8 cellular contexts compared by ENCODE assay signal in genomic region chr13:36130542-36131214, GRCh38. TPM values are rescaled to one million over a fixed set of nuclear protein-coding genes. Genes with fewer than 3 reads are reported as not detected.
A peak's percentile ranks its signal among the peaks of the same experiment; 100 is the strongest.
DNase-seq lines count a peak whose midpoint lies in the region.
"Had no signal": no experiment of that assay in that cellular context is flagged by ENCODE, and none has a peak within 500 bp of the region (broad histone marks: within the 10 kb centered on the region; RNA-seq: fewer than 3 reads in every experiment).

No MANE protein-coding gene starts in this region.

- H3K9ac ChIP-seq in iPS-20b (ENCODE audit: low read depth, low read length), result peak overlapping the region; percentile 58; the same call in 1 of the 2 replicates

- peak overlapping the region; percentile 70 for H3K4me3 ChIP-seq in iPS-20b (ENCODE audit: low read length)

- H3K36me3 ChIP-seq in iPS-20b (ENCODE audit: insufficient read depth, low read depth, low read length), result no peaks in the 10 kb centered on the region

- H3K4me1 ChIP-seq in iPS-20b (ENCODE audit: insufficient read depth, low read length), result peaks cover 5% of the 10 kb centered on the region

- no peaks in the 10 kb centered on the region for H3K9me3 ChIP-seq in iPS-20b (ENCODE audit: insufficient read depth, low read depth, low read length)

- peaks cover 47% of the 10 kb centered on the region for H3K27me3 ChIP-seq in iPS-20b (ENCODE audit: insufficient read depth, low read length)

- H3K27ac ChIP-seq in angular gyrus (ENCODE audit: low read depth, low read length), result peak overlapping the region; percentile 42
- H3K27ac ChIP-seq in iPS-20b (ENCODE audit: low read length), result no peak overlapping the region
- peak overlapping the region; percentile 41 for H3K27ac ChIP-seq in temporal lobe (ENCODE audit: low read depth, low read length)

- peak; percentile 39 for DNase-seq in NCI-H1092 (lab: John Stamatoyannopoulos, UW)
- DNase-seq in NCI-H1436 treated with DMSO at 0.1 percent for 48 hours (lab: John Stamatoyannopoulos, UW), result no peak
- DNase-seq in mesenteric fat pad (ENCODE audit: low spot score), result no peak
- no peak for DNase-seq in GOT3 (lab: John Stamatoyannopoulos, UW)

RNA-seq across cellular contexts. Expression of gene DCLK1, which starts 0.5 kb away (rescaled TPM):
- total RNA-seq in temporal lobe (256 TPM), mesenteric fat pad (24.3 TPM)
- total RNA-seq: activated T-helper 2 cell treated with anti-CD3 and anti-CD28 coated beads, Interferon-gamma antibody, Interleukin-2, Interleukin-4, amounts not matched to agents 10 μg/mL and 5 μg/mL and 100 μg/mL, durations not matched to agents 14 hours and 24 hours and 36 hours had no signal

Comparison
In these comparisons a context has a peak if more than half of its experiments do, and no peak if none do; other contexts are left out.
1. RNA of gene DCLK1, which starts 0.5 kb away (total RNA-seq): 256 TPM in temporal lobe (single experiment); 24.3 TPM in mesenteric fat pad (single experiment); every median in the first group is over 10 times any median in the second.